25 cellular contexts compared by ENCODE assay signal in genomic region chr11:126599498-126599897, GRCh38.
"Had no signal": no experiment of that assay in that cellular context is flagged by ENCODE, and none has a peak within 500 bp of the region (broad histone marks: within the 10 kb centered on the region; RNA-seq: fewer than 3 reads in every experiment).

No MANE protein-coding gene starts in this region.

- H3K4me1 Mint-ChIP-seq: activated CD4-positive, alpha-beta T cell treated with anti-CD3 and anti-CD28 coated beads for 36 hours; activated T-helper 17 cell treated with anti-CD3 and anti-CD28 coated beads, Interleukin-2, amount 50 U/mL, for 72 hours; T-helper 17 cell had no signal

- H3K4me3 Mint-ChIP-seq: activated CD4-positive, alpha-beta T cell treated with anti-CD3 and anti-CD28 coated beads for 36 hours; activated CD8-positive, alpha-beta T cell treated with anti-CD3 and anti-CD28 coated beads for 36 hours; activated naive CD8-positive, alpha-beta T cell; activated T-cell treated with anti-CD3 and anti-CD28 coated beads, Interleukin-2, amount 50 U/mL, for 4 hours; activated T-helper 17 cell treated with anti-CD3 and anti-CD28 coated beads, Interleukin-2, amount 50 U/mL, for 72 hours; T-helper 17 cell; T-helper 2 cell treated with Interferon-gamma antibody and Interleukin-4, amounts not matched to agents 5 μg/mL and 100 μg/mL, for 36 hours had no signal

- H3K36me3 Mint-ChIP-seq: activated naive CD8-positive, alpha-beta T cell had no signal

- H3K9me3 Mint-ChIP-seq: activated CD8-positive, alpha-beta T cell treated with anti-CD3 and anti-CD28 coated beads for 36 hours; T-helper 2 cell treated with Interferon-gamma antibody and Interleukin-4, amounts not matched to agents 5 μg/mL and 100 μg/mL, for 36 hours had no signal

- H3K27ac Mint-ChIP-seq: activated CD4-positive, alpha-beta T cell treated with anti-CD3 and anti-CD28 coated beads for 36 hours; activated CD8-positive, alpha-beta T cell treated with anti-CD3 and anti-CD28 coated beads for 36 hours; activated naive CD8-positive, alpha-beta T cell; activated T-helper 17 cell treated with anti-CD3 and anti-CD28 coated beads, Interleukin-2, amount 50 U/mL, for 72 hours; T-helper 17 cell; T-helper 2 cell treated with Interferon-gamma antibody and Interleukin-4, amounts not matched to agents 5 μg/mL and 100 μg/mL, for 36 hours had no signal

- DNase-seq: activated CD4-positive, alpha-beta T cell treated with anti-CD3 and anti-CD28 coated beads for 36 hours; activated CD4-positive, alpha-beta T cell treated with anti-CD3 and anti-CD28 coated beads, Interleukin-2, amount 50 U/mL, for 1 hour; activated CD4-positive, alpha-beta T cell treated with anti-CD3 and anti-CD28 coated beads, Interleukin-2, amount 50 U/mL, for 48 hours; activated CD4-positive, CD25-positive, alpha-beta regulatory T cell; activated CD4-positive, CD25-positive, alpha-beta regulatory T cell treated with anti-CD3 and anti-CD28 coated beads, Interleukin-2, amount 50 U/mL, for 72 hours; activated CD8-positive, alpha-beta memory T cell treated with anti-CD3 and anti-CD28 coated beads for 24 hours; activated CD8-positive, alpha-beta T cell treated with anti-CD3 and anti-CD28 coated beads for 36 hours; activated effector memory CD4-positive, alpha-beta T cell treated with Interleukin-2 at 50 U/mL for 16 hours; activated gamma-delta T cell treated with Interleukin-2 at 50 U/mL for 16 hours; activated naive CD4-positive, alpha-beta T cell treated with anti-CD3 and anti-CD28 coated beads, Interleukin-2, amount 50 U/mL, for 16 hours; activated naive CD4-positive, alpha-beta T cell treated with Interleukin-2 at 50 U/mL for 16 hours; activated T-cell treated with anti-CD3 and anti-CD28 coated beads, Interleukin-2, amount 50 U/mL, for 4 hours; amniotic stem cell; caudate nucleus; cortex of kidney; dermis blood vessel endothelial cell; effector CD4-positive, alpha-beta T cell; foreskin fibroblast; head of caudate nucleus; T-helper 1 cell; T-helper 17 cell had no signal

- ATAC-seq: activated CD4-positive, alpha-beta T cell treated with anti-CD3 and anti-CD28 coated beads for 36 hours; activated CD8-positive, alpha-beta T cell treated with anti-CD3 and anti-CD28 coated beads for 36 hours; activated T-cell treated with anti-CD3 and anti-CD28 coated beads, Interleukin-2, amount 50 U/mL, for 4 hours; activated T-helper 17 cell treated with anti-CD3 and anti-CD28 coated beads, Interleukin-2, amount 50 U/mL, for 72 hours; esophagus mucosa; T-helper 17 cell had no signal
